ENCODE assay signal across 8 cellular contexts in the genomic region with DNA sequence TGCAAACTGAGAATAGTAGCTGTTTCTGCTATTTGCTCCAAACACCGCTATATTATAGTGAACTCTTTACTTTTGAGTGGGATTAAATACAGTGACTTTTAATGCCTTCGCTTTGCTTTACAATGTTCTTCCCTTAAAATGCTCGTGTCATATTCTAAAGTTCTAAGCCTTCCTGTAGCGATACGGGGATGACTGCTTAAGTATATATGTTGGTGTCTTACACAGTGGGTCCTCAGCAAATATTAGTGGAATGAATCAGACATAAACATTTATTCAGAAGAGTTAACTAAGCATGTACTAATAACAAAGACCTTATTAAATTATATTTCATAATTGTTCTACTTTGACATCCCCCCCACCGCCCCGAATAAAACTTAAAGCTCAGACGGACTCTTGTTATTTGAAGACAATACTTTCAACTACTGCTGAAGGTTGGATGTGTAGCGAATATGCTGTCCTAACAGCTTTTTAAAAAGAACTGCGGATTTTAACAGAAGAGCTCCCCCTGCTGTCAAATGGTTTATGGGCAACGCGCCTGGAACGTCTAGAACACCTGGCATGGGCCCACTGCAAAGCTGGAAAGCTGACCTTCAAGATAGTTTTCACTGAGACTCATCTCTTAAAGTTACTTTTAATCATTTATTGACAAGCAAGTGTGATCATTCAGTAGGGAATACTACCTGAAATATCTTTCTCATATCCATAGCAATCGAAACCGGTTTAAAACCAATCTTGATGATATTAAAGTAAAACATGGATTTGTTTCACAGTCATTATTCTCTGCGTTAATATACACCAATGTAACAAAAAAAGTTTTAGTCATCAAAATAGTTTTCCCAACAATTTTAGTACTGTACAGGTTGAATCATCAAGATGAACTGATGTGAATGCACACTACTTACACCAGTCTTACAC.
DNase-seq lines count a peak whose midpoint lies in the region; ATAC-seq, FAIRE-seq and TF ChIP-seq lines count a peak whose summit lies in the region.

No MANE protein-coding gene starts in this region.

- H3K4me2 ChIP-seq in keratinocyte (ENCODE audit: control insufficient read depth, extremely low read depth, insufficient read depth, low read depth, low read length): peak overlapping the region; percentile 95

- H3K4me1 ChIP-seq in keratinocyte (ENCODE audit: control insufficient read depth, extremely low read depth, insufficient read depth, low read length): peaks cover 5% of the 10 kb centered on the region

- intact Hi-C loops in activated B cell treated with CpG ODN at 0.5 μM for 24 hours (cut with micrococcal nuclease): loop anchor here (1.0 kb wide), 6 partner anchors 146 to 427 kb away; no protein-coding TSS in a partner anchor

- H3K36me3 Mint-ChIP-seq in activated B cell treated with CpG ODN at 0.5 μM for 24 hours (ENCODE audit: low read depth): peaks cover 8% of the 10 kb centered on the region

- no peaks in the 10 kb centered on the region for H3K9me3 ChIP-seq in keratinocyte (ENCODE audit: control insufficient read depth, low read depth, low read length)

- no peaks in the 10 kb centered on the region for H4K20me1 ChIP-seq in keratinocyte (ENCODE audit: control insufficient read depth, extremely low read depth, insufficient read depth, low read length)

- FAIRE-seq in keratinocyte (lab: Jason Lieb, UNC): peak; percentile 71

- no peaks in the 10 kb centered on the region for H3K9me3 Mint-ChIP-seq in activated B cell treated with CpG ODN at 0.5 μM for 24 hours

- peak overlapping the region; percentile 75 to 95 (median 93) for H3K4me3 ChIP-seq in keratinocyte (ENCODE audit: control insufficient read depth in 2 of 3, extremely low read depth in 1 of 3, insufficient read depth in 2 of 3, low read depth in 1 of 3, low read length in 3 of 3)

- no peaks in the 10 kb centered on the region for H3K79me2 ChIP-seq in keratinocyte (ENCODE audit: control insufficient read depth, insufficient read depth, low read length)

- peak overlapping the region; percentile 98 for H3K27ac ChIP-seq in keratinocyte (ENCODE audit: control insufficient read depth, insufficient read depth, low read length)

- H2AFZ ChIP-seq in keratinocyte (ENCODE audit: control insufficient read depth, low read length): peak overlapping the region; percentile 88

- POLR2A ChIA-PET in activated B cell treated with CpG ODN at 0.5 μM for 24 hours (lab: Charles Lee): interaction anchor here (0.5 to 1.3 kb wide), 10 partner anchors 10 to 390 kb away, joined by 3 to 17 read pairs (median 4); no protein-coding TSS in a partner anchor

- dilution Hi-C loops in keratinocyte (cut with MboI; ENCODE audit: extremely low pct_ligation_motif_present, low sequenced_read_pairs): no loop called here

- no peaks in the 10 kb centered on the region for H3K27me3 Mint-ChIP-seq in activated B cell treated with CpG ODN at 0.5 μM for 24 hours

- CTCF ChIA-PET in activated B cell treated with CpG ODN at 0.5 μM for 24 hours (lab: Charles Lee): interaction anchor here (0.6 to 2.1 kb wide), 22 partner anchors 14 to 533 kb away, joined by 3 to 8 read pairs (median 3); partner anchors contain the start of genes DNAI7 and ETFRF1

- peaks cover 31% of the 10 kb centered on the region for H3K4me1 Mint-ChIP-seq in activated B cell treated with CpG ODN at 0.5 μM for 24 hours

- H3K9me1 ChIP-seq in keratinocyte (ENCODE audit: control insufficient read depth, extremely low read depth, insufficient read depth, low read length): no peaks in the 10 kb centered on the region

- peak overlapping the region; percentile 98 for H3K9ac ChIP-seq in keratinocyte (ENCODE audit: control insufficient read depth, extremely low read depth, insufficient read depth, low read length)

- peak overlapping the region; percentile 97 for H3K4me3 Mint-ChIP-seq in activated B cell treated with CpG ODN at 0.5 μM for 24 hours

- no peaks in the 10 kb centered on the region for H3K27me3 ChIP-seq in keratinocyte (ENCODE audit: control insufficient read depth, extremely low read depth, insufficient read depth, low read length)

- peak; percentile 26 for ATAC-seq in HG02763 (IDR thresholded peaks at IDR 0.05; ENCODE audit: unreplicated experiment)
- peak; percentile 11 for ATAC-seq in activated B cell treated with CpG ODN at 0.5 μM for 24 hours (ENCODE audit: low read depth)
- no peak for ATAC-seq in HG03139 (IDR thresholded peaks at IDR 0.05; ENCODE audit: unreplicated experiment)

- peak overlapping the region; percentile 100 for H3K27ac Mint-ChIP-seq in activated B cell treated with CpG ODN at 0.5 μM for 24 hours

- H3K36me3 ChIP-seq in keratinocyte (ENCODE audit: control insufficient read depth in 2 of 2, extremely low read depth in 1 of 2, insufficient read depth in 2 of 2, low read length in 2 of 2): no peaks in the 10 kb centered on the region

- TF ChIP-seq CTCF in activated B cell treated with CpG ODN at 0.5 μM for 24 hours (IDR thresholded peaks at IDR 0.05): peak; percentile 62
- peak; percentile 73 to 77 (median 75) for TF ChIP-seq CTCF in keratinocyte (optimal IDR thresholded peaks at IDR 0.05 in 1 of 3, IDR thresholded peaks at IDR 0.05 in 1 of 3, conservative IDR thresholded peaks at IDR 0.05 in 1 of 3; ENCODE audit: extremely low read depth in 1 of 3, insufficient read depth in 2 of 3, low read length in 3 of 3)

- DNase-seq in DMS53 (lab: John Stamatoyannopoulos, UW): peak; percentile 100
- DNase-seq in NCI-H2227 treated with DMSO at 0.1 percent for 48 hours (lab: John Stamatoyannopoulos, UW): peak; percentile 54
- DNase-seq in activated B cell treated with CpG ODN at 0.5 μM for 24 hours: peak; percentile 45
- peak; percentile 93 for DNase-seq in cerebellar cortex (ENCODE audit: low spot score)
- DNase-seq in keratinocyte (ENCODE audit: low read depth, low spot score): peak; percentile 35
- peak; percentile 56 for DNase-seq in stimulated activated CD4-positive, alpha-beta T cell treated with anti-CD3 and anti-CD28 coated beads, Interleukin-12 subunit alpha, Interleukin-12 subunit beta, amount 100 ng/mL, for 4 hours

Comparison
In these comparisons a context has a peak if more than half of its experiments do, and no peak if none do; other contexts are left out.
1. DNase-seq: peak in every context shown above with its lines; median percentile 100 in DMS53; 93 in cerebellar cortex; 56 in stimulated activated CD4-positive, alpha-beta T cell treated with anti-CD3 and anti-CD28 coated beads, Interleukin-12 subunit alpha, Interleukin-12 subunit beta, amount 100 ng/mL, for 4 hours; 54 in NCI-H2227 treated with DMSO at 0.1 percent for 48 hours; 45 in activated B cell treated with CpG ODN at 0.5 μM for 24 hours; 35 in keratinocyte.